Comparison of ENCODE assay signal across 8 cellular contexts in genomic region chrX:107825698-107826285, GRCh38. TPM values are rescaled to one million over a fixed set of nuclear protein-coding genes. Genes with fewer than 3 reads are reported as not detected.
DNase-seq lines count a peak whose midpoint lies in the region; ATAC-seq lines count a peak whose summit lies in the region.

Gene MID2 (plus strand): TSS chrX:107825866. CDS start chrX:107826427, 561 bp downstream.

- H3K27ac ChIP-seq in ectodermal cell (ENCODE audit: insufficient read depth, low read depth, low read length, poor library complexity, severe bottlenecking) = no peak within 1 kb of the TSS

- peak; percentile 82 for ATAC-seq in GM21515 (IDR thresholded peaks at IDR 0.05; ENCODE audit: unreplicated experiment)

- H3K27ac Mint-ChIP-seq in activated CD4-positive, alpha-beta T cell treated with anti-CD3 and anti-CD28 coated beads, Interleukin-2, amount 10 ng/mL, durations not matched to agents 7 days and 5 days = peak within 1 kb of the TSS; percentile 80

- H3K36me3 Mint-ChIP-seq in activated CD4-positive, alpha-beta T cell treated with anti-CD3 and anti-CD28 coated beads, Interleukin-2, amount 10 ng/mL, durations not matched to agents 7 days and 5 days (ENCODE audit: low read depth) = no peaks in the 10 kb centered on the region

- H3K4me1 ChIP-seq in ectodermal cell (ENCODE audit: control insufficient read depth, insufficient read depth, low read length) = no peaks in the 10 kb centered on the region

- peaks cover 18% of the 10 kb centered on the region for H3K4me1 Mint-ChIP-seq in activated CD4-positive, alpha-beta T cell treated with anti-CD3 and anti-CD28 coated beads, Interleukin-2, amount 10 ng/mL, durations not matched to agents 7 days and 5 days

- H3K4me3 Mint-ChIP-seq in activated CD4-positive, alpha-beta T cell treated with anti-CD3 and anti-CD28 coated beads, Interleukin-2, amount 10 ng/mL, durations not matched to agents 7 days and 5 days = peak within 1 kb of the TSS; percentile 72

- no peaks in the 10 kb centered on the region for H3K9me3 ChIP-seq in MG63
- no peaks in the 10 kb centered on the region for H3K9me3 ChIP-seq in ectodermal cell (ENCODE audit: control insufficient read depth, low read length)

- H3K27me3 Mint-ChIP-seq in activated CD4-positive, alpha-beta T cell treated with anti-CD3 and anti-CD28 coated beads, Interleukin-2, amount 10 ng/mL, durations not matched to agents 7 days and 5 days = peaks cover 15% of the 10 kb centered on the region

- WGBS in ectodermal cell, 2 experiments = 1% methylated on average over 42 to 43 of the region's 43 CpGs

- H3K4me3 ChIP-seq in MG63 (peak within 1 kb of the TSS; percentile 35), ectodermal cell (ENCODE audit: insufficient read depth, low read depth, low read length) (peak within 1 kb of the TSS; percentile 39)

- POLR2A ChIA-PET in activated CD4-positive, alpha-beta T cell treated with anti-CD3 and anti-CD28 coated beads, Interleukin-2, amount 10 ng/mL, durations not matched to agents 7 days and 5 days (lab: Charles Lee) = no interaction called here

- no peaks in the 10 kb centered on the region for H3K36me3 ChIP-seq in MG63
- H3K36me3 ChIP-seq in ectodermal cell (ENCODE audit: control insufficient read depth, insufficient read depth, low read length) = no peaks in the 10 kb centered on the region

- CTCF ChIA-PET in activated CD4-positive, alpha-beta T cell treated with anti-CD3 and anti-CD28 coated beads, Interleukin-2, amount 10 ng/mL, durations not matched to agents 7 days and 5 days (lab: Charles Lee) = interaction anchor here (0.9 kb wide), 1 partner anchor 105 kb away, joined by 3 read pairs; no protein-coding TSS in a partner anchor

- DNase-seq in C1 segment of cervical spinal cord (lab: John Stamatoyannopoulos, UW) (peak in 8 of 14 donors; percentile 2 to 50 (median 16)), MG63 (peak; percentile 8), medulla oblongata (ENCODE audit: extremely low spot score) (peak; percentile 5), SIG-M5 (lab: John Stamatoyannopoulos, UW) (no peak)
- DNase-seq in activated CD4-positive, alpha-beta T cell treated with anti-CD3 and anti-CD28 coated beads, Interleukin-2, amount 10 ng/mL, durations not matched to agents 7 days and 5 days = peak; percentile 41
- peak; percentile 8 for DNase-seq in stimulated activated CD8-positive, alpha-beta memory T cell treated with anti-CD3 and anti-CD28 coated beads, Interleukin-12 subunit alpha, Interleukin-12 subunit beta, amount 100 ng/mL, for 4 hours (ENCODE audit: low read depth)

- H3K27me3 ChIP-seq in MG63 (no peaks in the 10 kb centered on the region), ectodermal cell (ENCODE audit: control insufficient read depth, insufficient read depth, low read length, poor library complexity, severe bottlenecking) (peaks cover 40% of the 10 kb centered on the region)

- no peaks in the 10 kb centered on the region for H3K9me3 Mint-ChIP-seq in activated CD4-positive, alpha-beta T cell treated with anti-CD3 and anti-CD28 coated beads, Interleukin-2, amount 10 ng/mL, durations not matched to agents 7 days and 5 days

RNA-seq across cellular contexts. Expression of gene MID2, which starts in this region (rescaled TPM):
- 2.2 and 2.4 TPM in 2 replicates for total RNA-seq in MG63 (2014; rRNA removed; shearing (Covaris generic); ENCODE audit: low replicate concordance)
- 1 to 10 TPM; 3.6 to 3.8 TPM for total RNA-seq in activated CD4-positive, alpha-beta T cell treated with anti-CD3 and anti-CD28 coated beads, Interleukin-2, amount 10 ng/mL, durations not matched to agents 7 days and 5 days
- polyA plus RNA-seq in ectodermal cell (2013, experiment 1 of 4) = 0.96 TPM
- polyA plus RNA-seq in ectodermal cell (2013, experiment 2 of 4) = 1.4 TPM
- polyA plus RNA-seq in ectodermal cell (2013, experiment 3 of 4) = 0.96 TPM
- polyA plus RNA-seq in ectodermal cell (2013, experiment 4 of 4) = 1.5 TPM
